ENCODE assay signal across 17 cellular contexts in the genomic region with DNA sequence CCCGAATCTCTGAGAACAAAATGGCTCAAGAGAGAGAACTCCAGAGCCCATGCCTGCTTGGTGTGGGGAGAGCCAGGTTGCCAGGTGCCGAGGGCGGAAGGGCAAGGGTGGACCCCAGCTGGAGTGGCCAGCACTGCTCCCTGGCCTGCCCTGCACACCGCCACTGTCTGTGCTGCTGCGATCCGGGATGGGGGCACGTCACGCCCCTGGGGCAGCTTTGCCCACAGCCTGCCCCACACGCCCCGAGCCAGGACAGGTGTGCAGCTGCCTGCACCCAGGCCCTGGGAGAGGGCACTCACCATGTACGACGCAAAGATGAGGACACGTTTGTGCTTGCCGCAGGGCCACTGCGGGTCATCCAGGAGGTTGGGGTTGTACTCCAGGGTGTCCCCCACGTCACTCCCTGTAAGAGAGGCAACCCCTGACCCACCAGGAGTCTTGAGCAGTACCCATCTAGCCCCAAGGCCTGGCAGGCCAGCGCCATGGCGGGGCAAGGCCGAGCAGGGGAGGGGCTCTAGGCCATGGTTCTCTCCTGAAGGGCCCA. TPM values are rescaled to one million over a fixed set of nuclear protein-coding genes. Genes with fewer than 3 reads are reported as not detected.
DNase-seq lines count a peak whose midpoint lies in the region; ATAC-seq and TF ChIP-seq lines count a peak whose summit lies in the region.
"Had no signal": no experiment of that assay in that cellular context is flagged by ENCODE, and none has a peak within 500 bp of the region (broad histone marks: within the 10 kb centered on the region; RNA-seq: fewer than 3 reads in every experiment).

No MANE protein-coding gene starts in this region.

- H3K9ac ChIP-seq in BLaER1, result 0 out of 2 replicates have a peak overlapping the region, but pooled peaks have one; percentile 34
- H3K9ac ChIP-seq in BLaER1 treated with 17β-estradiol and CSF1 and Interleukin-3, amounts not matched to agents 10 nM and 100 nM, result peak overlapping the region in 10 of 11 experiments; percentile 4 to 57 (median 30); a peak in 8 of 22 replicates

- no peaks in the 10 kb centered on the region for H3K27me3 Mint-ChIP-seq in activated T-helper 1 cell treated with anti-CD3 and anti-CD28 coated beads, Interleukin-12 subunit alpha, Interleukin-12 subunit beta, Interleukin-2, Interleukin-4 antibody, amounts not matched to agents 30 ng/mL and 10 ng/mL and 1 ng/mL, durations not matched to agents 14 hours and 24 hours and 36 hours (ENCODE audit: insufficient read depth)
- peaks cover 9% of the 10 kb centered on the region for H3K27me3 Mint-ChIP-seq in nephron progenitor cell (ENCODE audit: low read depth, poor library complexity)

- peaks cover 30% of the 10 kb centered on the region for H3K36me3 Mint-ChIP-seq in activated T-helper 1 cell treated with anti-CD3 and anti-CD28 coated beads, Interleukin-12 subunit alpha, Interleukin-12 subunit beta, Interleukin-2, Interleukin-4 antibody, amounts not matched to agents 30 ng/mL and 10 ng/mL and 1 ng/mL, durations not matched to agents 14 hours and 24 hours and 36 hours (ENCODE audit: low read depth)
- H3K36me3 Mint-ChIP-seq in nephron progenitor cell (ENCODE audit: low read depth), result peaks cover 37% of the 10 kb centered on the region

- no peak overlapping the region for H3K4me3 Mint-ChIP-seq in activated T-helper 1 cell treated with anti-CD3 and anti-CD28 coated beads, Interleukin-12 subunit alpha, Interleukin-12 subunit beta, Interleukin-2, Interleukin-4 antibody, amounts not matched to agents 30 ng/mL and 10 ng/mL and 1 ng/mL, durations not matched to agents 14 hours and 24 hours and 36 hours
- H3K4me3 Mint-ChIP-seq in nephron progenitor cell, result no peak overlapping the region

- peaks cover 43% of the 10 kb centered on the region for H3K4me1 ChIP-seq in BLaER1
- H3K4me1 ChIP-seq in BLaER1 treated with 17β-estradiol and CSF1 and Interleukin-3, amounts not matched to agents 10 nM and 100 nM, result peaks cover 29 to 47% (median 44%) of the 10 kb centered on the region in 10 experiments
- H3K4me1 ChIP-seq: BE2C had no signal

- peaks cover 19% of the 10 kb centered on the region for H3K4me1 Mint-ChIP-seq in activated T-helper 1 cell treated with anti-CD3 and anti-CD28 coated beads, Interleukin-12 subunit alpha, Interleukin-12 subunit beta, Interleukin-2, Interleukin-4 antibody, amounts not matched to agents 30 ng/mL and 10 ng/mL and 1 ng/mL, durations not matched to agents 14 hours and 24 hours and 36 hours (ENCODE audit: low read depth)
- peaks cover 23% of the 10 kb centered on the region for H3K4me1 Mint-ChIP-seq in nephron progenitor cell

- no peaks in the 10 kb centered on the region for H3K9me3 ChIP-seq in BLaER1
- no peaks in the 10 kb centered on the region for H3K9me3 ChIP-seq in BLaER1 treated with 17β-estradiol and CSF1 and Interleukin-3, amounts not matched to agents 10 nM and 100 nM (replicated peaks in 1 of 11)
- H3K9me3 ChIP-seq: A549, BE2C had no signal

- no peak overlapping the region; the same call in 1 of the 2 replicates for H3K4me2 ChIP-seq in BLaER1
- peak overlapping the region in 1 of 11 experiments; percentile 32; a peak in 1 of 22 replicates for H3K4me2 ChIP-seq in BLaER1 treated with 17β-estradiol and CSF1 and Interleukin-3, amounts not matched to agents 10 nM and 100 nM
- H3K4me2 ChIP-seq: A549 had no signal

- no peak for ATAC-seq in left colon
- ATAC-seq: HCT116 had no signal

- intact Hi-C loops in activated T-helper 1 cell treated with anti-CD3 and anti-CD28 coated beads, Interleukin-12 subunit alpha, Interleukin-12 subunit beta, Interleukin-2, Interleukin-4 antibody, amounts not matched to agents 30 ng/mL and 10 ng/mL and 1 ng/mL, durations not matched to agents 14 hours and 24 hours and 36 hours (cut with micrococcal nuclease), result no loop called here
- intact Hi-C loops in left colon (cut with DNase I, micrococcal nuclease), result no loop called here

- H3K4me3 ChIP-seq in BLaER1, result no peak overlapping the region
- no peak overlapping the region for H3K4me3 ChIP-seq in BLaER1 treated with 17β-estradiol and CSF1 and Interleukin-3, amounts not matched to agents 10 nM and 100 nM
- H3K4me3 ChIP-seq: A549 had no signal

- no peak for TF ChIP-seq CTCF in nephron progenitor cell (IDR thresholded peaks at IDR 0.05)

- no peaks in the 10 kb centered on the region for H3K27me3 ChIP-seq in BLaER1
- H3K27me3 ChIP-seq in BLaER1 treated with 17β-estradiol and CSF1 and Interleukin-3, amounts not matched to agents 10 nM and 100 nM, result no peaks in the 10 kb centered on the region
- H3K27me3 ChIP-seq: BE2C had no signal

- H3K36me3 ChIP-seq in BLaER1, result peaks cover 99% of the 10 kb centered on the region
- peaks cover 57 to 95% (median 82%) of the 10 kb centered on the region in 11 experiments for H3K36me3 ChIP-seq in BLaER1 treated with 17β-estradiol and CSF1 and Interleukin-3, amounts not matched to agents 10 nM and 100 nM

- peak overlapping the region; percentile 23 for H3K27ac Mint-ChIP-seq in activated T-helper 1 cell treated with anti-CD3 and anti-CD28 coated beads, Interleukin-12 subunit alpha, Interleukin-12 subunit beta, Interleukin-2, Interleukin-4 antibody, amounts not matched to agents 30 ng/mL and 10 ng/mL and 1 ng/mL, durations not matched to agents 14 hours and 24 hours and 36 hours
- H3K27ac Mint-ChIP-seq in nephron progenitor cell, result peak overlapping the region; percentile 36

- H4K20me1 ChIP-seq in BLaER1, result peaks cover 97% of the 10 kb centered on the region
- H4K20me1 ChIP-seq in BLaER1 treated with 17β-estradiol and CSF1 and Interleukin-3, amounts not matched to agents 10 nM and 100 nM, result peaks cover 53 to 99% (median 90%) of the 10 kb centered on the region in 11 experiments; a peak in 21 of 22 replicates

- no peaks in the 10 kb centered on the region for H3K9me3 Mint-ChIP-seq in activated T-helper 1 cell treated with anti-CD3 and anti-CD28 coated beads, Interleukin-12 subunit alpha, Interleukin-12 subunit beta, Interleukin-2, Interleukin-4 antibody, amounts not matched to agents 30 ng/mL and 10 ng/mL and 1 ng/mL, durations not matched to agents 14 hours and 24 hours and 36 hours
- no peaks in the 10 kb centered on the region for H3K9me3 Mint-ChIP-seq in nephron progenitor cell

- no peak for DNase-seq in activated T-helper 1 cell treated with anti-CD3 and anti-CD28 coated beads, Interleukin-12 subunit alpha, Interleukin-12 subunit beta, Interleukin-2, Interleukin-4 antibody, amounts not matched to agents 30 ng/mL and 10 ng/mL and 1 ng/mL, durations not matched to agents 14 hours and 24 hours and 36 hours (ENCODE audit: low spot score)
- DNase-seq in nephron progenitor cell (no peak), retina (no peak), GM19240 (ENCODE audit: insufficient read length, low spot score) (no peak), left colon (no peak)
- DNase-seq: BE2C, Calu3, DMS 273 treated with DMSO at 0.1 percent for 48 hours, IMR-90, KG1 had no signal

- peak overlapping the region; percentile 30; the same call in 1 of the 2 replicates for H3K27ac ChIP-seq in BLaER1
- peak overlapping the region in 1 of 11 experiments; percentile 41; a peak in 3 of 22 replicates for H3K27ac ChIP-seq in BLaER1 treated with 17β-estradiol and CSF1 and Interleukin-3, amounts not matched to agents 10 nM and 100 nM
- H3K27ac ChIP-seq: A549, HL-60 had no signal

RNA-seq across cellular contexts. Expression of gene RPS21, which starts 5.8 kb away (rescaled TPM):
- 1,907 and 1,920 TPM in 2 replicates for total RNA-seq in activated T-helper 1 cell treated with anti-CD3 and anti-CD28 coated beads, Interleukin-12 subunit alpha, Interleukin-12 subunit beta, Interleukin-2, Interleukin-4 antibody, amounts not matched to agents 30 ng/mL and 10 ng/mL and 1 ng/mL, durations not matched to agents 14 hours and 24 hours and 36 hours
- total RNA-seq in left colon, result 1,000 to 10,000 TPM; 1,150 to 1,291 TPM

RNA-seq across cellular contexts. Expression of gene CABLES2, which starts 14.4 kb away (rescaled TPM):
- 12.9 and 15.7 TPM in 2 replicates for total RNA-seq in activated T-helper 1 cell treated with anti-CD3 and anti-CD28 coated beads, Interleukin-12 subunit alpha, Interleukin-12 subunit beta, Interleukin-2, Interleukin-4 antibody, amounts not matched to agents 30 ng/mL and 10 ng/mL and 1 ng/mL, durations not matched to agents 14 hours and 24 hours and 36 hours
- total RNA-seq in left colon, result 1 to 10 TPM; 7.8 to 9.5 TPM

RNA-seq across cellular contexts. Expression of gene LAMA5, which starts 25.6 kb away (rescaled TPM):
- total RNA-seq in activated T-helper 1 cell treated with anti-CD3 and anti-CD28 coated beads, Interleukin-12 subunit alpha, Interleukin-12 subunit beta, Interleukin-2, Interleukin-4 antibody, amounts not matched to agents 30 ng/mL and 10 ng/mL and 1 ng/mL, durations not matched to agents 14 hours and 24 hours and 36 hours, result 0.83 and 1.2 TPM in 2 replicates
- total RNA-seq in left colon, result 10 to 100 TPM; 18.2 to 45.8 TPM

RNA-seq across cellular contexts. Expression of gene RBBP8NL, which starts 34.6 kb away (rescaled TPM):
- total RNA-seq in activated T-helper 1 cell treated with anti-CD3 and anti-CD28 coated beads, Interleukin-12 subunit alpha, Interleukin-12 subunit beta, Interleukin-2, Interleukin-4 antibody, amounts not matched to agents 30 ng/mL and 10 ng/mL and 1 ng/mL, durations not matched to agents 14 hours and 24 hours and 36 hours, result not detected in 2 replicates
- total RNA-seq in left colon, result 1 to 10 TPM; 4.8 to 6.7 TPM
- total RNA-seq: Daoy, G401, IMR-90 had no signal
